Comparison of ENCODE assay signal across 1 cellular context in the genomic region with DNA sequence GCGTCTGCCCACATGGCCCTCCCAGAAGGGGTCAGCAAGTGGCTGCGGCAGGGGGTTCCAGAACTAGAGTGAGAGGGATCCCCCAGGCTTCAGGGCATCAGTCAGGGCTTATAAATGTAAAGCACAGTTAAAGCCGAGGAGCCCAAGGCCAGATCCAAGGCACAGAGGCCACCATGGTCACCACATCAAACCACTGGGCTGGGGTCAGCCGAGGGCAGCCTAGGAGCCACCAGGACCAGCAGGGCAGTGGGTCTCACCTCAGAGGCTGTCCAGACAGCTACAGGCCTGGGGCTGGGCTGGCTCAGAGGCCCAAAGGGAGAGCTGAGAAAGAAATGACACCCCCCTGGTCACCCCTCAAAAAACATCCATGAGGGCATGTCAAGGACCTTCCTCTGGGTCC.
TF ChIP-seq lines count a peak whose summit lies in the region.

No MANE protein-coding gene starts in this region.

TF ChIP-seq in HepG2, 621 proteins besides CTCF, POLR2A, EP300 and RAD21 (continued from another document):
- TF ChIP-seq SALL1 (CRISPR knock-in tag; IDR thresholded peaks at IDR 0.05) = 0 out of 2 replicates have a peak, but pooled peaks have one; percentile 17
- no peak for TF ChIP-seq ZNF761 (CRISPR knock-in tag; conservative IDR thresholded peaks at IDR 0.05)
- TF ChIP-seq ZNF83 (CRISPR knock-in tag; IDR thresholded peaks at IDR 0.05; ENCODE audit: borderline replicate concordance) = no peak
- TF ChIP-seq AFF4 (CRISPR knock-in tag; IDR thresholded peaks at IDR 0.05) = no peak
- TF ChIP-seq ZNF800 (CRISPR knock-in tag; IDR thresholded peaks at IDR 0.05) = no peak
- TF ChIP-seq ZNF343 (CRISPR knock-in tag; IDR thresholded peaks at IDR 0.05) = no peak
